Comparison of ENCODE assay signal across 20 cellular contexts in the genomic region with DNA sequence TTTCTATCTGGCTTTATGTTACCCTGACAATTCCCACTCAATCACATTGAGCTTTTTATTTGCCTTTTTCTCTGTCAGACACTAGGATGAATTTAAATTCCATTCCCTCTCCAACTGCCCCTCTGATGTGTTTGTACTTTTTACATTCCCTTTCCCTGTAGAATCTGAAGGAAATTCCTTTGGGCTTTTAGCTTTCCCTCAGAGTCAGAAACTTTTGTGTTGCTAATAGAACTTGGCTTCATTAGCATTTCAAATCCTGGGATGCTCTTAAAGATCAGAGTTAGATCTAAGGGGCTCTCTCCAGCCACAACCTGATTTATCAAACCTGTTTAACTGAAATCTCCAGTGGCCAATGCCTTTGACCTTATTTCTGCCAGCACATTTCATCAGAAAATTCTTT. TPM values are rescaled to one million over a fixed set of nuclear protein-coding genes. Genes with fewer than 3 reads are reported as not detected.
"Had no signal": no experiment of that assay in that cellular context is flagged by ENCODE, and none has a peak within 500 bp of the region (broad histone marks: within the 10 kb centered on the region; RNA-seq: fewer than 3 reads in every experiment).

No MANE protein-coding gene starts in this region.

- H3K27me3 Mint-ChIP-seq: activated naive CD4-positive, alpha-beta T cell treated with anti-CD3 and anti-CD28 coated beads, Interleukin-2, amount 10 ng/mL, durations not matched to agents 7 days and 5 days had no signal

- H3K36me3 Mint-ChIP-seq: activated naive CD4-positive, alpha-beta T cell treated with anti-CD3 and anti-CD28 coated beads, Interleukin-2, amount 10 ng/mL, durations not matched to agents 7 days and 5 days; natural killer cell; stimulated activated effector memory CD8-positive, alpha-beta T cell treated with anti-CD3 and anti-CD28 coated beads, Interleukin-12 subunit alpha, Interleukin-12 subunit beta, amount 100 ng/mL, for 72 hours had no signal

- H3K27ac Mint-ChIP-seq: activated CD4-positive, alpha-beta T cell treated with anti-CD3 and anti-CD28 coated beads, Interleukin-2, amount 10 ng/mL, durations not matched to agents 7 days and 5 days; activated naive CD4-positive, alpha-beta T cell treated with anti-CD3 and anti-CD28 coated beads, Interleukin-2, amount 10 ng/mL, durations not matched to agents 7 days and 5 days; dendritic cell treated with granulocyte-macrophage colony-stimulating factor and Interleukin-4, amounts not matched to agents 40 ng/mL and 50 ng/mL, for 4 days; effector memory CD8-positive, alpha-beta T cell; natural killer cell; stimulated activated effector memory CD8-positive, alpha-beta T cell treated with anti-CD3 and anti-CD28 coated beads, Interleukin-12 subunit alpha, Interleukin-12 subunit beta, amount 100 ng/mL, for 72 hours; T-helper 1 cell treated with Interleukin-12 subunit alpha and Interleukin-12 subunit beta and Interleukin-4 antibody, amounts not matched to agents 30 μg/mL and 1 μg/mL, for 36 hours had no signal

- H3K4me3 Mint-ChIP-seq: activated CD4-positive, alpha-beta T cell treated with anti-CD3 and anti-CD28 coated beads, Interleukin-2, amount 10 ng/mL, durations not matched to agents 7 days and 5 days; activated naive CD4-positive, alpha-beta T cell treated with anti-CD3 and anti-CD28 coated beads, Interleukin-2, amount 10 ng/mL, durations not matched to agents 7 days and 5 days; activated T-cell treated with anti-CD3 and anti-CD28 coated beads, Interleukin-2, amount 50 U/mL, for 4 hours; dendritic cell treated with granulocyte-macrophage colony-stimulating factor and Interleukin-4, amounts not matched to agents 40 ng/mL and 50 ng/mL, for 4 days; effector memory CD8-positive, alpha-beta T cell; natural killer cell; stimulated activated effector memory CD8-positive, alpha-beta T cell treated with anti-CD3 and anti-CD28 coated beads, Interleukin-12 subunit alpha, Interleukin-12 subunit beta, amount 100 ng/mL, for 72 hours; T-helper 1 cell treated with Interleukin-12 subunit alpha and Interleukin-12 subunit beta and Interleukin-4 antibody, amounts not matched to agents 30 μg/mL and 1 μg/mL, for 36 hours had no signal

- ATAC-seq: activated CD4-positive, CD25-positive, alpha-beta regulatory T cell treated with anti-CD3 and anti-CD28 coated beads, Interleukin-2, amount 50 U/mL, for 24 hours; activated T-cell treated with anti-CD3 and anti-CD28 coated beads, Interleukin-2, amount 50 U/mL, for 4 hours; effector memory CD8-positive, alpha-beta T cell; left cardiac atrium; sciatic nerve; stimulated activated effector memory CD8-positive, alpha-beta T cell treated with anti-CD3 and anti-CD28 coated beads, Interleukin-12 subunit alpha, Interleukin-12 subunit beta, amount 100 ng/mL, for 72 hours had no signal

- H3K4me1 ChIP-seq: testis, upper lobe of left lung had no signal

- H3K27ac ChIP-seq: testis, upper lobe of left lung had no signal

- H3K9me3 ChIP-seq: testis, upper lobe of left lung had no signal

- H3K9me3 Mint-ChIP-seq: activated CD4-positive, alpha-beta T cell treated with anti-CD3 and anti-CD28 coated beads, Interleukin-2, amount 10 ng/mL, durations not matched to agents 7 days and 5 days; activated naive CD4-positive, alpha-beta T cell treated with anti-CD3 and anti-CD28 coated beads, Interleukin-2, amount 10 ng/mL, durations not matched to agents 7 days and 5 days; dendritic cell treated with granulocyte-macrophage colony-stimulating factor and Interleukin-4, amounts not matched to agents 40 ng/mL and 50 ng/mL, for 4 days; effector memory CD8-positive, alpha-beta T cell; natural killer cell; T-helper 1 cell treated with Interleukin-12 subunit alpha and Interleukin-12 subunit beta and Interleukin-4 antibody, amounts not matched to agents 30 μg/mL and 1 μg/mL, for 36 hours had no signal

- H3K27me3 ChIP-seq: testis, upper lobe of left lung had no signal

- H3K4me1 Mint-ChIP-seq: activated CD4-positive, alpha-beta T cell treated with anti-CD3 and anti-CD28 coated beads, Interleukin-2, amount 10 ng/mL, durations not matched to agents 7 days and 5 days; activated naive CD4-positive, alpha-beta T cell treated with anti-CD3 and anti-CD28 coated beads, Interleukin-2, amount 10 ng/mL, durations not matched to agents 7 days and 5 days; natural killer cell; stimulated activated effector memory CD8-positive, alpha-beta T cell treated with anti-CD3 and anti-CD28 coated beads, Interleukin-12 subunit alpha, Interleukin-12 subunit beta, amount 100 ng/mL, for 72 hours had no signal

- DNase-seq: activated CD4-positive, alpha-beta T cell treated with anti-CD3 and anti-CD28 coated beads, Interleukin-2, amount 10 ng/mL, durations not matched to agents 7 days and 5 days; activated CD8-positive, alpha-beta memory T cell treated with anti-CD3 and anti-CD28 coated beads, Interleukin-2, amount 50 U/mL, for 4 hours; activated naive CD4-positive, alpha-beta T cell treated with anti-CD3 and anti-CD28 coated beads, Interleukin-2, amount 10 ng/mL, durations not matched to agents 7 days and 5 days; activated T-cell treated with anti-CD3 and anti-CD28 coated beads, Interleukin-2, amount 50 U/mL, for 4 hours; effector memory CD8-positive, alpha-beta T cell; foreskin melanocyte; glutamatergic neuron; hippocampal formation; left cardiac atrium; mesenchymal stem cell; natural killer cell; nucleus accumbens; stimulated activated CD4-positive, alpha-beta T cell treated with anti-CD3 and anti-CD28 coated beads, Interleukin-4, amount 100 ng/mL, for 24 hours; testis; upper lobe of left lung had no signal

- H3K4me3 ChIP-seq: testis, upper lobe of left lung had no signal

- H3K36me3 ChIP-seq: upper lobe of left lung had no signal

RNA-seq across cellular contexts. Expression of a gene that starts 7.9 kb away (rescaled TPM):
- total RNA-seq: activated CD4-positive, alpha-beta T cell treated with anti-CD3 and anti-CD28 coated beads, Interleukin-2, amount 10 ng/mL, durations not matched to agents 7 days and 5 days; natural killer cell had no signal
